15 cellular contexts compared by ENCODE assay signal in the genomic region with DNA sequence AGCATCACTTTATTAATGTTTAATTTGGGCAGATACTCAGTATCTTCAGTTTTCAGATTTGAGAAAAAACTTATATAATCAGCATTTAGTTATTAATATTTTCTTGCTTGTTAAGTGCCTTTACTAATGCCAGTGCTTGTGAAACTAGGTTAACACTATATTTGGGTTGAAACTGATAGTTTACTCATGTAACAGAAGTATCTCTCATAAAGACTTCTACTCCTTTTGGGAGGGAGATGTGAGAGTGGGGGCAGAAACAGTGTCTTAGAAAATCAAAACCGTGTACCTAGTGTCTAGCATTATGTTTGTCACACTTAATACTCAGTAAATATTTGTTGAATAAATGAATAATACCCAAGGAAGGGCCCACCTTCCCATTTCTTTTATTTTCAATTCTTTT.
DNase-seq lines count a peak whose midpoint lies in the region; ATAC-seq, FAIRE-seq and TF ChIP-seq lines count a peak whose summit lies in the region.
"Had no signal": no experiment of that assay in that cellular context is flagged by ENCODE, and none has a peak within 500 bp of the region (broad histone marks: within the 10 kb centered on the region; RNA-seq: fewer than 3 reads in every experiment).

No MANE protein-coding gene starts in this region.

- H3K27ac ChIP-seq in CD4-positive, alpha-beta T cell (ENCODE audit: low read depth, low read length) = no peak overlapping the region
- H3K27ac ChIP-seq: prostate gland, upper lobe of right lung had no signal

- H3K36me3 Mint-ChIP-seq in CD4-positive, alpha-beta T cell (ENCODE audit: low read depth) = no peaks in the 10 kb centered on the region
- H3K36me3 Mint-ChIP-seq: CD8-positive, alpha-beta T cell had no signal

- peak; percentile 80 for ATAC-seq in GM18505 (IDR thresholded peaks at IDR 0.05; ENCODE audit: unreplicated experiment)
- ATAC-seq in GM21367 (IDR thresholded peaks at IDR 0.05; ENCODE audit: unreplicated experiment) = peak; percentile 96
- peak; percentile 90 for ATAC-seq in HG03025 (IDR thresholded peaks at IDR 0.05; ENCODE audit: low FRiP score, unreplicated experiment)
- no peak for ATAC-seq in CD4-positive, alpha-beta T cell (ENCODE audit: poor library complexity)
- ATAC-seq: CD8-positive, alpha-beta T cell; upper lobe of right lung had no signal

- FAIRE-seq in RCC 7860 (lab: Jason Lieb, UNC) = peak; percentile 72
- FAIRE-seq: bronchial epithelial cell had no signal

- H3K27me3 Mint-ChIP-seq in CD4-positive, alpha-beta T cell = peaks cover 19% of the 10 kb centered on the region

- DNase-seq in RCC 7860 (ENCODE audit: low spot score) = no peak
- no peak for DNase-seq in SKM-1 treated with dmso at 0.1 percent for 144 hours (lab: John Stamatoyannopoulos, UW; ENCODE audit: unreplicated experiment)
- DNase-seq in CD4-positive, alpha-beta T cell = no peak
- DNase-seq in H4 (ENCODE audit: low spot score) = no peak
- no peak for DNase-seq in NK-92 (lab: John Stamatoyannopoulos, UW; ENCODE audit: unreplicated experiment)
- DNase-seq: activated T-cell treated with anti-CD3 and anti-CD28 coated beads for 4 hours; CD8-positive, alpha-beta T cell; KG1; NCI-H446; upper lobe of right lung had no signal

- no peak for TF ChIP-seq POLR2A in GM18505 (IDR thresholded peaks at IDR 0.05; ENCODE audit: borderline replicate concordance, extremely low read depth, insufficient read depth, insufficient read length)

- H3K9me3 Mint-ChIP-seq in CD4-positive, alpha-beta T cell = no peaks in the 10 kb centered on the region
- H3K9me3 Mint-ChIP-seq: CD8-positive, alpha-beta T cell had no signal

- H3K27me3 ChIP-seq in CD4-positive, alpha-beta T cell (ENCODE audit: control insufficient read depth, insufficient read depth, low read length) = peaks cover 4% of the 10 kb centered on the region
- H3K27me3 ChIP-seq: upper lobe of right lung had no signal

- no peak overlapping the region for H3K27ac Mint-ChIP-seq in CD4-positive, alpha-beta T cell
- H3K27ac Mint-ChIP-seq: CD8-positive, alpha-beta T cell had no signal

- no peak overlapping the region for H3K4me3 Mint-ChIP-seq in CD4-positive, alpha-beta T cell
- H3K4me3 Mint-ChIP-seq: CD8-positive, alpha-beta T cell had no signal

- CTCF ChIA-PET in CD4-positive, alpha-beta T cell (lab: Charles Lee) = no interaction called here

- H3K9me3 ChIP-seq in CD4-positive, alpha-beta T cell (ENCODE audit: control insufficient read depth, low read length) = no peaks in the 10 kb centered on the region
- H3K9me3 ChIP-seq: prostate gland, upper lobe of right lung had no signal

- POLR2A ChIA-PET in CD4-positive, alpha-beta T cell (lab: Charles Lee) = no interaction called here

- H3K4me1 Mint-ChIP-seq in CD4-positive, alpha-beta T cell (ENCODE audit: low read depth) = no peaks in the 10 kb centered on the region

- intact Hi-C loops in CD4-positive, alpha-beta T cell (cut with DNase I, micrococcal nuclease) = no loop called here

- no peak for TF ChIP-seq CTCF in CD4-positive, alpha-beta T cell (IDR thresholded peaks at IDR 0.05)
